In the genomic region with DNA sequence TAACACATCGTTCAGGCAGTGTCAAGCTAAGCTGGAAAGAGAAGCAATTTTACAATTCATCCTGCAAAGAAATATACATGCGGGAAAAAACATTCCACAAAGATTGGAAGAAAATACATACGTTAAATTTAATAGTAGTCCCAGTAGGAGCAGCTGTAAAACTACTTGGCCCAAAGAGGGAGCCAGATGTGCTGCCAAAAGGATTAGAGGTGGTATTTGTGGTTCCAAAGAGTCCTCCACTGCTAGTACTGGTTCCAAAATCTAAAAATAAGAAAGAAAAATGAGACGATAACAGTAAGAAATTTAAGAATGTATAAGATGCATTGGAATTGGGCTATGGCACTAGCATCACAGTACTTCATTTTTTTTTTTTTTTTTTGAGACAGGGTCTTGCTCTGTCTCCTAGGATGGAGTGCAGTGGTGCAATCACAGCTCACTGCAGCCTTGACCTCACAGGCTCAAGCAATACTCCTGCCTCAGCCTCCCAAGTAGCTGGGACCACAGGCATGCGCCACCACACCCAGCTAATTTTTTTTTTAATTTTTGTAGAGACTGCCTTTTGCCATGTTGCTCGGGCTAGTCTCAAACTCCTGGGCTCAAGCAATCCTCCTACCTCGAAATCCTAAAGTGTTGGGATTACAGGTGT, we compare ENCODE assay signal across 17 cellular contexts. TPM values are rescaled to one million over a fixed set of nuclear protein-coding genes. Genes with fewer than 3 reads are reported as not detected.
DNase-seq lines count a peak whose midpoint lies in the region; ATAC-seq and TF ChIP-seq lines count a peak whose summit lies in the region.
"Had no signal": no experiment of that assay in that cellular context is flagged by ENCODE, and none has a peak within 500 bp of the region (broad histone marks: within the 10 kb centered on the region; RNA-seq: fewer than 3 reads in every experiment).

No MANE protein-coding gene starts in this region.

- peaks cover under 1% of the 10 kb centered on the region for H3K4me1 ChIP-seq in CD4-positive, CD25-positive, alpha-beta regulatory T cell (ENCODE audit: control insufficient read depth, insufficient read depth, low read length, poor library complexity, severe bottlenecking)
- no peaks in the 10 kb centered on the region for H3K4me1 ChIP-seq in body of pancreas

- H3K27me3 Mint-ChIP-seq in CD4-positive, CD25-positive, alpha-beta regulatory T cell = no peaks in the 10 kb centered on the region
- no peaks in the 10 kb centered on the region for H3K27me3 Mint-ChIP-seq in glutamatergic neuron (ENCODE audit: unreplicated experiment)

- no peak for ATAC-seq in CD4-positive, CD25-positive, alpha-beta regulatory T cell (ENCODE audit: low read depth in 2 of 2)
- ATAC-seq in body of pancreas = no peak
- ATAC-seq: HCT116, K562 had no signal

- 77 to 90% methylated on average over 7 of the region's 7 CpGs for WGBS in body of pancreas, 2 donors

- TF ChIP-seq CTCF in glutamatergic neuron (IDR thresholded peaks at IDR 0.05; ENCODE audit: partially characterized antibody, unreplicated experiment) (no peak), body of pancreas (IDR thresholded peaks at IDR 0.05) (no peak)

- peaks cover 46% of the 10 kb centered on the region for H3K36me3 Mint-ChIP-seq in CD4-positive, CD25-positive, alpha-beta regulatory T cell
- no peaks in the 10 kb centered on the region for H3K36me3 Mint-ChIP-seq in glutamatergic neuron (ENCODE audit: unreplicated experiment)

- peak overlapping the region in 2 of 3 donors; percentile 26 to 64 for H3K27ac Mint-ChIP-seq in CD4-positive, CD25-positive, alpha-beta regulatory T cell
- H3K27ac Mint-ChIP-seq in glutamatergic neuron (ENCODE audit: unreplicated experiment) = no peak overlapping the region

- intact Hi-C loops in body of pancreas (cut with DNase I) = loop anchor here (10.0 kb wide), 1 partner anchor 51 kb away; no protein-coding TSS in a partner anchor

- no peak overlapping the region for H3K4me3 ChIP-seq in CD4-positive, CD25-positive, alpha-beta regulatory T cell (ENCODE audit: low read depth, low read length)
- no peak overlapping the region for H3K4me3 ChIP-seq in MG63
- H3K4me3 ChIP-seq in body of pancreas = no peak overlapping the region
- H3K4me3 ChIP-seq: K562 had no signal

- peaks cover 82% of the 10 kb centered on the region for H3K36me3 ChIP-seq in CD4-positive, CD25-positive, alpha-beta regulatory T cell (ENCODE audit: control insufficient read depth, insufficient read depth, low read length)
- peaks cover 67% of the 10 kb centered on the region for H3K36me3 ChIP-seq in MG63
- peaks cover 19 to 35% of the 10 kb centered on the region in 2 donors for H3K36me3 ChIP-seq in body of pancreas (replicated peaks in 1 of 2; ENCODE audit: insufficient read depth in 1 of 2, low read depth in 2 of 2)

- TF ChIP-seq POLR2A in body of pancreas (IDR thresholded peaks at IDR 0.05) = no peak

- H3K9me3 Mint-ChIP-seq in CD4-positive, CD25-positive, alpha-beta regulatory T cell = no peaks in the 10 kb centered on the region
- no peaks in the 10 kb centered on the region for H3K9me3 Mint-ChIP-seq in glutamatergic neuron (ENCODE audit: unreplicated experiment)

- peaks cover 0 to 21% (median 6%) of the 10 kb centered on the region in 4 donors for H3K4me1 Mint-ChIP-seq in CD4-positive, CD25-positive, alpha-beta regulatory T cell
- H3K4me1 Mint-ChIP-seq in glutamatergic neuron (ENCODE audit: low read depth, unreplicated experiment) = no peaks in the 10 kb centered on the region

- no peaks in the 10 kb centered on the region for H3K9me3 ChIP-seq in CD4-positive, CD25-positive, alpha-beta regulatory T cell (ENCODE audit: control insufficient read depth in 2 of 2, low read length in 2 of 2)
- H3K9me3 ChIP-seq in MG63 = no peaks in the 10 kb centered on the region
- H3K9me3 ChIP-seq in body of pancreas = no peaks in the 10 kb centered on the region

- in situ Hi-C loops in ACHN (cut with HindIII; ENCODE audit: low pct_ligation_motif_present, low pct_unique_long_range_greater_than_20kb, low sequenced_read_pairs) = no loop called here

- no peak overlapping the region for H3K27ac ChIP-seq in CD4-positive, CD25-positive, alpha-beta regulatory T cell (ENCODE audit: insufficient read depth, low read length, poor library complexity, severe bottlenecking)
- H3K27ac ChIP-seq in body of pancreas = no peak overlapping the region
- H3K27ac ChIP-seq: C4-2B had no signal

- no peak overlapping the region for H3K4me3 Mint-ChIP-seq in CD4-positive, CD25-positive, alpha-beta regulatory T cell
- no peak overlapping the region for H3K4me3 Mint-ChIP-seq in glutamatergic neuron (ENCODE audit: unreplicated experiment)

- no peaks in the 10 kb centered on the region for H3K27me3 ChIP-seq in CD4-positive, CD25-positive, alpha-beta regulatory T cell (ENCODE audit: control insufficient read depth, insufficient read depth, low read length)
- no peaks in the 10 kb centered on the region for H3K27me3 ChIP-seq in MG63
- no peaks in the 10 kb centered on the region for H3K27me3 ChIP-seq in body of pancreas

- no peak for DNase-seq in CD4-positive, CD25-positive, alpha-beta regulatory T cell
- peak; percentile 40 for DNase-seq in MG63
- peak; percentile 34 for DNase-seq in dedifferentiated amniotic fluid mesenchymal stem cell (ENCODE audit: extremely low spot score)
- DNase-seq in myocyte (ENCODE audit: low read depth) = peak; percentile 38
- DNase-seq in ACHN = no peak
- no peak for DNase-seq in NCI-H2171 (lab: John Stamatoyannopoulos, UW)
- no peak for DNase-seq in glutamatergic neuron
- no peak for DNase-seq in body of pancreas
- DNase-seq: COR-L47, DMS153, NCI-H187 treated with DMSO at 0.1 percent for 48 hours, NCI-H2171 treated with DMSO at 0.1 percent for 48 hours, NCI-H774, SIG-M5 had no signal

RNA-seq across cellular contexts. Expression of a gene that starts 21.5 kb away (rescaled TPM):
- 131 TPM for total RNA-seq in CD4-positive, CD25-positive, alpha-beta regulatory T cell
- polyA plus RNA-seq in CD4-positive, CD25-positive, alpha-beta regulatory T cell = 10 to 100 TPM; 28.0 to 48.7 (median 44.6) TPM
- total RNA-seq in MG63 (2014; rRNA removed; shearing (Covaris generic); ENCODE audit: low replicate concordance) = 99.7 and 106 TPM in 2 replicates
- total RNA-seq in myocyte = 68.1 and 136 TPM in 2 replicates
- polyA plus RNA-seq in myocyte (2012) = 35.7 TPM
- total RNA-seq in glutamatergic neuron (ENCODE audit: unreplicated experiment) = 49.6 TPM
- total RNA-seq in body of pancreas = 10 to 100 TPM; 37.9 to 62.0 TPM

RNA-seq across cellular contexts. Expression of a gene that starts 32.5 kb away (rescaled TPM):
- 11.6 TPM for total RNA-seq in CD4-positive, CD25-positive, alpha-beta regulatory T cell
- 10 to 100 TPM; 11.4 to 16.7 (median 14.0) TPM for polyA plus RNA-seq in CD4-positive, CD25-positive, alpha-beta regulatory T cell
- 8.1 and 8.9 TPM in 2 replicates for total RNA-seq in MG63 (2014; rRNA removed; shearing (Covaris generic); ENCODE audit: low replicate concordance)
- total RNA-seq in myocyte (11.5 and 13.7 TPM in 2 replicates), glutamatergic neuron (ENCODE audit: unreplicated experiment) (20.0 TPM), body of pancreas (10 to 100 TPM; 21.5 to 24.1 TPM)
- polyA plus RNA-seq in myocyte (2012) = 27.2 TPM

Comparison
In these comparisons a context has a peak if more than half of its experiments do, and no peak if none do; other contexts are left out.
1. DNase-seq: peak in MG63 (single experiment), dedifferentiated amniotic fluid mesenchymal stem cell (single experiment) and myocyte (single experiment); none in CD4-positive, CD25-positive, alpha-beta regulatory T cell (0 of 3), ACHN (single experiment), NCI-H2171 (single experiment), glutamatergic neuron (single experiment) and body of pancreas (0 of 4).